ENCODE assay signal across 8 cellular contexts in genomic region chr12:27709212-27709931, GRCh38. TPM values are rescaled to one million over a fixed set of nuclear protein-coding genes. Genes with fewer than 3 reads are reported as not detected.
DNase-seq lines count a peak whose midpoint lies in the region; ATAC-seq and TF ChIP-seq lines count a peak whose summit lies in the region.

No MANE protein-coding gene starts in this region.

- peak overlapping the region; percentile 69 for H3K4me2 ChIP-seq in fibroblast of lung (ENCODE audit: extremely low read depth, insufficient read depth, low read length)

- H3K4me3 Mint-ChIP-seq in CD8-positive, alpha-beta memory T cell: peak overlapping the region; percentile 3 to 99 (median 93)

- H3K27ac Mint-ChIP-seq in CD8-positive, alpha-beta memory T cell: peak overlapping the region in 1 of 8 donors; percentile 74

- no peaks in the 10 kb centered on the region for H3K9me3 ChIP-seq in CD8-positive, alpha-beta memory T cell (ENCODE audit: low read length)
- H3K9me3 ChIP-seq in Panc1 (ENCODE audit: control insufficient read depth, insufficient read depth, low read depth, low read length) (no peaks in the 10 kb centered on the region), fibroblast of lung (ENCODE audit: control insufficient read depth, insufficient read depth, low read depth, low read length) (no peaks in the 10 kb centered on the region), gastrocnemius medialis (no peaks in the 10 kb centered on the region)

- ATAC-seq in Panc1: no peak
- ATAC-seq in gastrocnemius medialis: no peak
- no peak for ATAC-seq in HG02884 (IDR thresholded peaks at IDR 0.05; ENCODE audit: unreplicated experiment)
- no peak for ATAC-seq in HG03280 (IDR thresholded peaks at IDR 0.05; ENCODE audit: unreplicated experiment)

- H3K4me1 ChIP-seq in CD8-positive, alpha-beta memory T cell (ENCODE audit: insufficient read depth, low read length): peaks cover 13% of the 10 kb centered on the region
- H3K4me1 ChIP-seq in Panc1 (ENCODE audit: control insufficient read depth, insufficient read depth, low read length) (peaks cover 6% of the 10 kb centered on the region), fibroblast of lung (ENCODE audit: control insufficient read depth, extremely low read depth, insufficient read depth, low read length) (peaks cover 2% of the 10 kb centered on the region), gastrocnemius medialis (peaks cover 19 to 23% of the 10 kb centered on the region in 2 donors)

- intact Hi-C loops in Panc1 (cut with micrococcal nuclease; ENCODE audit: unreplicated experiment) (loop anchor here (10.0 kb wide), 1 partner anchor 375 kb away; the partner anchor contains the start of gene BMAL2), gastrocnemius medialis (cut with DNase I; ENCODE audit: low total_unique reads) (no loop called here)

- H3K4me3 ChIP-seq in CD8-positive, alpha-beta memory T cell (ENCODE audit: low read length): no peak overlapping the region
- peak overlapping the region; percentile 75 to 90 for H3K4me3 ChIP-seq in Panc1 (ENCODE audit: low read depth in 2 of 2, low read length in 2 of 2)
- peak overlapping the region in 3 of 4 experiments; percentile 83 to 91 (median 89) for H3K4me3 ChIP-seq in fibroblast of lung (replicated peaks in 1 of 4; ENCODE audit: control extremely low read depth in 1 of 4, insufficient read depth in 1 of 4, low read depth in 3 of 4, low read length in 4 of 4)
- peak overlapping the region; percentile 82 to 98 (median 86) for H3K4me3 ChIP-seq in gastrocnemius medialis

- POLR2A ChIA-PET in CD8-positive, alpha-beta memory T cell (lab: Charles Lee): interaction anchor here (1.2 to 1.5 kb wide), 3 partner anchors 12 to 186 kb away, joined by 3 to 4 read pairs (median 3); partner anchors contain the start of genes KLHL42 and MANSC4
- POLR2A ChIA-PET in Panc1 (lab: Charles Lee): no interaction called here

- no peaks in the 10 kb centered on the region for H3K9me3 Mint-ChIP-seq in CD8-positive, alpha-beta memory T cell

- H3K4me1 Mint-ChIP-seq in CD8-positive, alpha-beta memory T cell: peaks cover 33 to 42% (median 37%) of the 10 kb centered on the region in 3 donors

- TF ChIP-seq POLR2A in gastrocnemius medialis (IDR thresholded peaks at IDR 0.05): no peak

- peaks cover 36% of the 10 kb centered on the region for H3K79me2 ChIP-seq in fibroblast of lung (ENCODE audit: control insufficient read depth, insufficient read depth, low read length)

- no peaks in the 10 kb centered on the region for H3K36me3 ChIP-seq in CD8-positive, alpha-beta memory T cell (ENCODE audit: insufficient read depth, low read length)
- no peaks in the 10 kb centered on the region for H3K36me3 ChIP-seq in Panc1 (ENCODE audit: control insufficient read depth, insufficient read depth, low read length)
- H3K36me3 ChIP-seq in fibroblast of lung (ENCODE audit: control insufficient read depth, insufficient read depth, low read length): no peaks in the 10 kb centered on the region
- H3K36me3 ChIP-seq in gastrocnemius medialis: no peaks in the 10 kb centered on the region

- H3K9ac ChIP-seq in fibroblast of lung (ENCODE audit: insufficient read depth, low read length): peak overlapping the region; percentile 18

- TF ChIP-seq CTCF in Panc1 (IDR thresholded peaks at IDR 0.05) (no peak), fibroblast of lung (conservative IDR thresholded peaks at IDR 0.05 in 1 of 2, IDR thresholded peaks at IDR 0.05 in 1 of 2; ENCODE audit: low read depth in 1 of 2, low read length in 2 of 2) (no peak), gastrocnemius medialis (IDR thresholded peaks at IDR 0.05 in 4 of 5, conservative IDR thresholded peaks at IDR 0.05 in 1 of 5) (no peak)

- in situ Hi-C loops in Panc1 (cut with HindIII; ENCODE audit: low pct_unique_long_range_greater_than_20kb, low sequenced_read_pairs): no loop called here
- in situ Hi-C loops in gastrocnemius medialis (cut with MboI; ENCODE audit: low sequenced_read_pairs in 4 of 4): no loop called here

- H3K27ac ChIP-seq in CD8-positive, alpha-beta memory T cell (ENCODE audit: low read depth, low read length): no peak overlapping the region
- peak overlapping the region; percentile 97 for H3K27ac ChIP-seq in Panc1 (ENCODE audit: low read length)
- H3K27ac ChIP-seq in fibroblast of lung (ENCODE audit: insufficient read depth, low read length): peak overlapping the region; percentile 77
- peak overlapping the region; percentile 78 to 87 (median 85) for H3K27ac ChIP-seq in gastrocnemius medialis

- BruUV-seq in Panc1 (replicated peaks; lab: Mats Ljungman, UMichigan): no TSS peak

- H3K27me3 ChIP-seq in CD8-positive, alpha-beta memory T cell (ENCODE audit: insufficient read depth, low read length, poor library complexity, severe bottlenecking): no peaks in the 10 kb centered on the region
- no peaks in the 10 kb centered on the region for H3K27me3 ChIP-seq in Panc1 (ENCODE audit: control insufficient read depth, insufficient read depth, low read length)
- H3K27me3 ChIP-seq in fibroblast of lung (ENCODE audit: control insufficient read depth, insufficient read depth, low read length): no peaks in the 10 kb centered on the region
- no peaks in the 10 kb centered on the region for H3K27me3 ChIP-seq in gastrocnemius medialis

- peaks cover 0 to 26% (median 3%) of the 10 kb centered on the region in 3 donors for H3K36me3 Mint-ChIP-seq in CD8-positive, alpha-beta memory T cell

- no peaks in the 10 kb centered on the region for H4K20me1 ChIP-seq in fibroblast of lung (ENCODE audit: control insufficient read depth, extremely low read depth, insufficient read depth, low read length)

- CTCF ChIA-PET in CD8-positive, alpha-beta memory T cell (lab: Charles Lee): interaction anchor here (0.9 to 1.2 kb wide), 3 partner anchors 8 to 275 kb away, joined by 3 to 4 read pairs (median 3); partner anchors contain the start of genes KLHL42 and MANSC4
- CTCF ChIA-PET in Panc1 (lab: Charles Lee): no interaction called here

- H2AFZ ChIP-seq in fibroblast of lung (ENCODE audit: low read length): no peak overlapping the region

- DNase-seq in CD8-positive, alpha-beta memory T cell: no peak
- DNase-seq in Panc1 (ENCODE audit: low read depth, low spot score) (no peak), fibroblast of lung (ENCODE audit: low read depth in 2 of 2) (no peak), gastrocnemius medialis (no peak), SKM-1 treated with dmso at 0.1 percent for 144 hours (lab: John Stamatoyannopoulos, UW; ENCODE audit: unreplicated experiment) (no peak), COR-L47 (lab: John Stamatoyannopoulos, UW) (no peak)

- H3K27me3 Mint-ChIP-seq in CD8-positive, alpha-beta memory T cell: peaks cover 0 to 18% of the 10 kb centered on the region in 2 donors

RNA-seq across cellular contexts. Expression of gene MRPS35, which starts 1.3 kb away (rescaled TPM):
- total RNA-seq in CD8-positive, alpha-beta memory T cell: 10 to 100 TPM; 59.1 to 63.4 TPM
- 54.9 TPM for polyA plus RNA-seq in CD8-positive, alpha-beta memory T cell
- total RNA-seq in Panc1 (2021; ENCODE audit: unreplicated experiment): 63.9 TPM
- 86.4 TPM for polyA plus RNA-seq in Panc1 (2012; ENCODE audit: insufficient read length)
- total RNA-seq in fibroblast of lung: 47.5 and 52.5 TPM in 2 replicates
- 70.1 and 70.7 TPM in 2 replicates for polyA plus RNA-seq in fibroblast of lung
- 34.5 and 38.3 TPM in 2 replicates for polyA plus RNA-seq in fibroblast of lung (2012)
- polyA minus RNA-seq in fibroblast of lung (ENCODE audit: low replicate concordance): 1.3 and 7.4 TPM in 2 replicates
- 100 to 1,000 TPM in 1 of 4 donors, 10 to 100 TPM in 3; 76.3 to 153 (median 98.2) TPM for total RNA-seq in gastrocnemius medialis

RNA-seq across cellular contexts. Expression of gene REP15, which starts 13.1 kb away (rescaled TPM):
- total RNA-seq in CD8-positive, alpha-beta memory T cell: under 1 TPM in 1 of 2 experiments, not detected in 1; 0.35 TPM
- not detected for polyA plus RNA-seq in CD8-positive, alpha-beta memory T cell
- total RNA-seq in Panc1 (2021; ENCODE audit: unreplicated experiment): 1.9 TPM
- not detected for polyA plus RNA-seq in Panc1 (2012; ENCODE audit: insufficient read length)
- 0.77 and 0.99 TPM in 2 replicates for total RNA-seq in fibroblast of lung
- polyA plus RNA-seq in fibroblast of lung: 0.78 and 0.95 TPM in 2 replicates
- polyA plus RNA-seq in fibroblast of lung (2012): 0.49 and 0.97 TPM in 2 replicates
- polyA minus RNA-seq in fibroblast of lung (ENCODE audit: low replicate concordance): 0.39 TPM in 1 of 2 replicates, not detected in the other
- total RNA-seq in gastrocnemius medialis: 1 to 10 TPM in 2 of 4 donors, under 1 TPM in 1, not detected in 1; 0.92 to 1.8 (median 1.4) TPM
